In genomic region chr2:68385232-68385906, GRCh38 we compare ENCODE assay signal across 8 cellular contexts. TPM values are rescaled to one million over a fixed set of nuclear protein-coding genes. Genes with fewer than 3 reads are reported as not detected.
DNase-seq lines count a peak whose midpoint lies in the region; ATAC-seq and TF ChIP-seq lines count a peak whose summit lies in the region.

No MANE protein-coding gene starts in this region.

- H3K27ac ChIP-seq in osteoblast (ENCODE audit: low read depth, low read length) = no peak overlapping the region

- intact Hi-C loops in activated naive CD4-positive, alpha-beta T cell treated with anti-CD3 and anti-CD28 coated beads for 36 hours (cut with micrococcal nuclease) = loop anchor here (5.0 kb wide), 2 partner anchors 183 to 267 kb away; no protein-coding TSS in a partner anchor

- in situ Hi-C loops in G401 (cut with HindIII; ENCODE audit: low sequenced_read_pairs) = no loop called here

- peak; percentile 42 for ATAC-seq in HG03045 (IDR thresholded peaks at IDR 0.05; ENCODE audit: unreplicated experiment)

- CTCF ChIA-PET in activated naive CD4-positive, alpha-beta T cell treated with anti-CD3 and anti-CD28 coated beads for 36 hours (lab: Charles Lee) = interaction anchor here (0.6 kb wide), 2 partner anchors 25 to 190 kb away, joined by 3 read pairs; no protein-coding TSS in a partner anchor

- H3K27ac Mint-ChIP-seq in activated naive CD4-positive, alpha-beta T cell treated with anti-CD3 and anti-CD28 coated beads for 36 hours = peak overlapping the region; percentile 9
- peak overlapping the region; percentile 47 for H3K27ac Mint-ChIP-seq in stimulated activated naive CD8-positive, alpha-beta T cell treated with anti-CD3 and anti-CD28 coated beads, Interleukin-15, Interleukin-2, amounts not matched to agents 100 ng/mL and 50 ng/mL, for 24 hours

- peaks cover 40% of the 10 kb centered on the region for H3K4me1 Mint-ChIP-seq in activated naive CD4-positive, alpha-beta T cell treated with anti-CD3 and anti-CD28 coated beads for 36 hours (ENCODE audit: low read depth)
- H3K4me1 Mint-ChIP-seq in stimulated activated naive CD8-positive, alpha-beta T cell treated with anti-CD3 and anti-CD28 coated beads, Interleukin-15, Interleukin-2, amounts not matched to agents 100 ng/mL and 50 ng/mL, for 24 hours (ENCODE audit: low read depth) = peaks cover 70% of the 10 kb centered on the region

- no peaks in the 10 kb centered on the region for H3K9me3 Mint-ChIP-seq in activated naive CD4-positive, alpha-beta T cell treated with anti-CD3 and anti-CD28 coated beads for 36 hours
- no peaks in the 10 kb centered on the region for H3K9me3 Mint-ChIP-seq in stimulated activated naive CD8-positive, alpha-beta T cell treated with anti-CD3 and anti-CD28 coated beads, Interleukin-15, Interleukin-2, amounts not matched to agents 100 ng/mL and 50 ng/mL, for 24 hours

- DNase-seq in activated naive CD4-positive, alpha-beta T cell treated with anti-CD3 and anti-CD28 coated beads for 36 hours = peak; percentile 72
- DNase-seq in activated naive CD4-positive, alpha-beta T cell treated with anti-CD3 and anti-CD28 coated beads, Interleukin-2, amount 50 U/mL, for 16 hours = no peak
- DNase-seq in UCSD-AML1 (lab: John Stamatoyannopoulos, UW; ENCODE audit: unreplicated experiment) = peak; percentile 21
- no peak for DNase-seq in G401 (ENCODE audit: low spot score)
- DNase-seq in osteoblast (ENCODE audit: insufficient read length, low spot score, missing footprints) = no peak
- no peak for DNase-seq in NCI-H510A (lab: John Stamatoyannopoulos, UW)

- H3K4me3 Mint-ChIP-seq in activated naive CD4-positive, alpha-beta T cell treated with anti-CD3 and anti-CD28 coated beads for 36 hours = no peak overlapping the region
- peak overlapping the region; percentile 48 for H3K4me3 Mint-ChIP-seq in stimulated activated naive CD8-positive, alpha-beta T cell treated with anti-CD3 and anti-CD28 coated beads, Interleukin-15, Interleukin-2, amounts not matched to agents 100 ng/mL and 50 ng/mL, for 24 hours

- no peaks in the 10 kb centered on the region for H3K9me3 ChIP-seq in osteoblast (ENCODE audit: low read depth, low read length)

- no peak for TF ChIP-seq CTCF in osteoblast (IDR thresholded peaks at IDR 0.05; ENCODE audit: extremely low read depth, low read depth, low read length)

- H3K4me3 ChIP-seq in osteoblast (ENCODE audit: insufficient read depth, low read length) = no peak overlapping the region

- no peaks in the 10 kb centered on the region for H4K20me1 ChIP-seq in osteoblast (ENCODE audit: insufficient read depth, low read length)

- H3K4me2 ChIP-seq in osteoblast (ENCODE audit: insufficient read depth, low read length) = no peak overlapping the region

- no peaks in the 10 kb centered on the region for H3K36me3 Mint-ChIP-seq in activated naive CD4-positive, alpha-beta T cell treated with anti-CD3 and anti-CD28 coated beads for 36 hours (ENCODE audit: low read depth)
- H3K36me3 Mint-ChIP-seq in stimulated activated naive CD8-positive, alpha-beta T cell treated with anti-CD3 and anti-CD28 coated beads, Interleukin-15, Interleukin-2, amounts not matched to agents 100 ng/mL and 50 ng/mL, for 24 hours (ENCODE audit: low read depth) = peaks cover 18% of the 10 kb centered on the region

- no peak overlapping the region for H2AFZ ChIP-seq in osteoblast (ENCODE audit: low read length)

- H3K36me3 ChIP-seq in osteoblast (ENCODE audit: insufficient read depth, low read length) = no peaks in the 10 kb centered on the region

- H3K4me1 ChIP-seq in osteoblast (ENCODE audit: insufficient read depth, low read length) = no peaks in the 10 kb centered on the region

- peaks cover 5% of the 10 kb centered on the region for H3K27me3 Mint-ChIP-seq in activated naive CD4-positive, alpha-beta T cell treated with anti-CD3 and anti-CD28 coated beads for 36 hours (ENCODE audit: low read depth)
- no peaks in the 10 kb centered on the region for H3K27me3 Mint-ChIP-seq in stimulated activated naive CD8-positive, alpha-beta T cell treated with anti-CD3 and anti-CD28 coated beads, Interleukin-15, Interleukin-2, amounts not matched to agents 100 ng/mL and 50 ng/mL, for 24 hours

- H3K79me2 ChIP-seq in osteoblast (ENCODE audit: insufficient read depth, low read length) = no peaks in the 10 kb centered on the region

- peaks cover 28% of the 10 kb centered on the region for H3K27me3 ChIP-seq in osteoblast (ENCODE audit: insufficient read depth, low read length)

RNA-seq across cellular contexts. Expression of gene PLEK, which starts 20.3 kb away (rescaled TPM):
- total RNA-seq in activated naive CD4-positive, alpha-beta T cell treated with anti-CD3 and anti-CD28 coated beads for 36 hours = 1 to 10 TPM in 1 of 2 experiments, under 1 TPM in 1; 0.77 to 1.1 TPM
- not detected in 2 replicates for total RNA-seq in G401 (2014; rRNA removed; shearing (Covaris generic))
- total RNA-seq in osteoblast = 0.36 TPM in 1 of 2 replicates, not detected in the other

Comparison
In these comparisons a context has a peak if more than half of its experiments do, and no peak if none do; other contexts are left out.
1. DNase-seq: peak in activated naive CD4-positive, alpha-beta T cell treated with anti-CD3 and anti-CD28 coated beads for 36 hours (single experiment) and UCSD-AML1 (single experiment); none in activated naive CD4-positive, alpha-beta T cell treated with anti-CD3 and anti-CD28 coated beads, Interleukin-2, amount 50 U/mL, for 16 hours (single experiment), G401 (single experiment), osteoblast (single experiment) and NCI-H510A (single experiment).